Comparison of ENCODE assay signal across 1 cellular context in the genomic region with DNA sequence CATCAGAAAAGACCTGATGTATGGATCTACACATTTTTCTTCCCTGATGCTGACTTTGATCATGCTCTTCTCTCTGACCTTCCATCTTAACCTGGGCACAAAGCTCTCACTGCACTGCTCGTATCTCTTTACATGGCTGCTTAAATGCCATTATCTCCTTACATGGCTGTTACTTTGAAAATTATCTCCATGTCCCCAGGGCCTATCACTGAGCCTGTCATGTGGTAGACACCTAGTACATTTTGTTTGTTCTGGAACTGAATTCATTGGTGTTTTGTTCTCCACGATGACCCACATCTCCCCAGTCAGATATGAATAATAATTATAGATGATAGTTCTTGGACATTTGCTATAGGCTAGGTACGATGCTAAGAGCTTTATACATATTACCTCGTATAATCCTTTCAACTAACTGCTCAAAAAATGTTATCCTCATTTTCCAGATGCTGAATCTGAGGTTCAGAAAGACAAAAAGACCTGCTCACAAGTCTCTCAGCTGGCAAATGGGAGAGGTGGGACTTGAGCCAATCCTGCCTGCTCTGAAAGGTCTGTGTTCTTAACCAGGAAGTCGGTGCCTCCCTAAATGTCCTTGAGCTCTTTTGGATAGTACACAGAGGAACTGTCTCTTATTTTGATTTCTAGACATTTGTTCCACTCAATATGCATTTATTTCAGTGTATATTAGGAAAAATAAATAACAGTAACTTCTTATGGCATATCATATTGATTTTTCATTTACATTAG.
TF ChIP-seq lines count a peak whose summit lies in the region.

No MANE protein-coding gene starts in this region.

TF ChIP-seq in WTC11, 78 proteins besides CTCF, POLR2A, EP300 and RAD21 (continued from another document):
- TF ChIP-seq, protein P1, sequence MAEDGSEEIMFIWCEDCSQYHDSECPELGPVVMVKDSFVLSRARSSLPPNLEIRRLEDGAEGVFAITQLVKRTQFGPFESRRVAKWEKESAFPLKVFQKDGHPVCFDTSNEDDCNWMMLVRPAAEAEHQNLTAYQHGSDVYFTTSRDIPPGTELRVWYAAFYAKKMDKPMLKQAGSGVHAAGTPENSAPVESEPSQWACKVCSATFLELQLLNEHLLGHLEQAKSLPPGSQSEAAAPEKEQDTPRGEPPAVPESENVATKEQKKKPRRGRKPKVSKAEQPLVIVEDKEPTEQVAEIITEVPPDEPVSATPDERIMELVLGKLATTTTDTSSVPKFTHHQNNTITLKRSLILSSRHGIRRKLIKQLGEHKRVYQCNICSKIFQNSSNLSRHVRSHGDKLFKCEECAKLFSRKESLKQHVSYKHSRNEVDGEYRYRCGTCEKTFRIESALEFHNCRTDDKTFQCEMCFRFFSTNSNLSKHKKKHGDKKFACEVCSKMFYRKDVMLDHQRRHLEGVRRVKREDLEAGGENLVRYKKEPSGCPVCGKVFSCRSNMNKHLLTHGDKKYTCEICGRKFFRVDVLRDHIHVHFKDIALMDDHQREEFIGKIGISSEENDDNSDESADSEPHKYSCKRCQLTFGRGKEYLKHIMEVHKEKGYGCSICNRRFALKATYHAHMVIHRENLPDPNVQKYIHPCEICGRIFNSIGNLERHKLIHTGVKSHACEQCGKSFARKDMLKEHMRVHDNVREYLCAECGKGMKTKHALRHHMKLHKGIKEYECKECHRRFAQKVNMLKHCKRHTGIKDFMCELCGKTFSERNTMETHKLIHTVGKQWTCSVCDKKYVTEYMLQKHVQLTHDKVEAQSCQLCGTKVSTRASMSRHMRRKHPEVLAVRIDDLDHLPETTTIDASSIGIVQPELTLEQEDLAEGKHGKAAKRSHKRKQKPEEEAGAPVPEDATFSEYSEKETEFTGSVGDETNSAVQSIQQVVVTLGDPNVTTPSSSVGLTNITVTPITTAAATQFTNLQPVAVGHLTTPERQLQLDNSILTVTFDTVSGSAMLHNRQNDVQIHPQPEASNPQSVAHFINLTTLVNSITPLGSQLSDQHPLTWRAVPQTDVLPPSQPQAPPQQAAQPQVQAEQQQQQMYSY (CRISPR knock-in tag; IDR thresholded peaks at IDR 0.05): no peak
- no peak for TF ChIP-seq PRRX2 (CRISPR knock-in tag; IDR thresholded peaks at IDR 0.05)
- no peak for TF ChIP-seq NFYB (CRISPR knock-in tag; conservative IDR thresholded peaks at IDR 0.05; ENCODE audit: low read depth)
- TF ChIP-seq, protein P2, sequence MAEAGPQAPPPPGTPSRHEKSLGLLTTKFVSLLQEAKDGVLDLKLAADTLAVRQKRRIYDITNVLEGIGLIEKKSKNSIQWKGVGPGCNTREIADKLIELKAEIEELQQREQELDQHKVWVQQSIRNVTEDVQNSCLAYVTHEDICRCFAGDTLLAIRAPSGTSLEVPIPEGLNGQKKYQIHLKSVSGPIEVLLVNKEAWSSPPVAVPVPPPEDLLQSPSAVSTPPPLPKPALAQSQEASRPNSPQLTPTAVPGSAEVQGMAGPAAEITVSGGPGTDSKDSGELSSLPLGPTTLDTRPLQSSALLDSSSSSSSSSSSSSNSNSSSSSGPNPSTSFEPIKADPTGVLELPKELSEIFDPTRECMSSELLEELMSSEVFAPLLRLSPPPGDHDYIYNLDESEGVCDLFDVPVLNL (CRISPR knock-in tag; IDR thresholded peaks at IDR 0.05; ENCODE audit: borderline replicate concordance, low read depth): no peak
- TF ChIP-seq SMAD3 (CRISPR knock-in tag; IDR thresholded peaks at IDR 0.05; ENCODE audit: borderline replicate concordance): no peak
- TF ChIP-seq HMGA2 (CRISPR knock-in tag; IDR thresholded peaks at IDR 0.05): no peak
- no peak for TF ChIP-seq NFE2L1 (CRISPR knock-in tag; IDR thresholded peaks at IDR 0.05)
- TF ChIP-seq, protein P3, sequence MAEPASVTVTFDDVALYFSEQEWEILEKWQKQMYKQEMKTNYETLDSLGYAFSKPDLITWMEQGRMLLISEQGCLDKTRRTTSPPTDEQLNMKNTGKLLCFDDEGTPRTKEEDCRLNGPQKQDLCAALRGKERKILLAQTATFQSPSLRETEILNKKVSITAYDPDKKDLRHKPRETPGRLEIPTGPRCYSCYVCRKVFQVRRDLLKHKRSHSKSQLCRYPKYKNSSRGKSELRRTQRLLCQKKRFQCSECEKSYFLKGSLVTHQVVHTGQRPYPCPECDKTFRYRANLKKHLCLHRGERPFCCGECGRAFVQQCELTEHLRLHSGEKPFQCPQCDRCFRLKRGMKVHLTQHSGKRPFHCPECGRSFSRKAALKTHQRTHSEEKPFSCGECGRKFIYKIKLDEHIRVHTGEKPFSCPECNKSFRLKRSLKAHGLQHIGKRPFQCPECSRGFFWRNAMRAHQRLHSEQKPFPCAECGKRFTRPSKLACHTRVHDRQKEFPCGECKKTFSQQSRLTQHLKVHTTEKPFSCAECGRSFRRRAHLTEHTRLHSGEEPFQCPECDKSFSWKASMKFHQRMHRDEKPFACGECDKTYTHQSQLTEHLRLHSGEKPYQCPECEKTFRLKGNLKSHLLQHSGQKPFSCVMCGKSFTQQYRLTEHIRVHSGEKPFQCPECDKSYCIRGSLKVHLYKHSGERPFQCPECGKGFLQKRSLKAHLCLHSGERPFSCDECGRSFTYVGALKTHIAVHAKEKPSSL (CRISPR knock-in tag; conservative IDR thresholded peaks at IDR 0.05): no peak
- TF ChIP-seq, protein P4, sequence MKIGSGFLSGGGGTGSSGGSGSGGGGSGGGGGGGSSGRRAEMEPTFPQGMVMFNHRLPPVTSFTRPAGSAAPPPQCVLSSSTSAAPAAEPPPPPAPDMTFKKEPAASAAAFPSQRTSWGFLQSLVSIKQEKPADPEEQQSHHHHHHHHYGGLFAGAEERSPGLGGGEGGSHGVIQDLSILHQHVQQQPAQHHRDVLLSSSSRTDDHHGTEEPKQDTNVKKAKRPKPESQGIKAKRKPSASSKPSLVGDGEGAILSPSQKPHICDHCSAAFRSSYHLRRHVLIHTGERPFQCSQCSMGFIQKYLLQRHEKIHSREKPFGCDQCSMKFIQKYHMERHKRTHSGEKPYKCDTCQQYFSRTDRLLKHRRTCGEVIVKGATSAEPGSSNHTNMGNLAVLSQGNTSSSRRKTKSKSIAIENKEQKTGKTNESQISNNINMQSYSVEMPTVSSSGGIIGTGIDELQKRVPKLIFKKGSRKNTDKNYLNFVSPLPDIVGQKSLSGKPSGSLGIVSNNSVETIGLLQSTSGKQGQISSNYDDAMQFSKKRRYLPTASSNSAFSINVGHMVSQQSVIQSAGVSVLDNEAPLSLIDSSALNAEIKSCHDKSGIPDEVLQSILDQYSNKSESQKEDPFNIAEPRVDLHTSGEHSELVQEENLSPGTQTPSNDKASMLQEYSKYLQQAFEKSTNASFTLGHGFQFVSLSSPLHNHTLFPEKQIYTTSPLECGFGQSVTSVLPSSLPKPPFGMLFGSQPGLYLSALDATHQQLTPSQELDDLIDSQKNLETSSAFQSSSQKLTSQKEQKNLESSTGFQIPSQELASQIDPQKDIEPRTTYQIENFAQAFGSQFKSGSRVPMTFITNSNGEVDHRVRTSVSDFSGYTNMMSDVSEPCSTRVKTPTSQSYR (CRISPR knock-in tag; IDR thresholded peaks at IDR 0.05): no peak
- TF ChIP-seq, protein P5, sequence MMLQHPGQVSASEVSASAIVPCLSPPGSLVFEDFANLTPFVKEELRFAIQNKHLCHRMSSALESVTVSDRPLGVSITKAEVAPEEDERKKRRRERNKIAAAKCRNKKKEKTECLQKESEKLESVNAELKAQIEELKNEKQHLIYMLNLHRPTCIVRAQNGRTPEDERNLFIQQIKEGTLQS (CRISPR knock-in tag; conservative IDR thresholded peaks at IDR 0.05): no peak
- TF ChIP-seq, protein P6, sequence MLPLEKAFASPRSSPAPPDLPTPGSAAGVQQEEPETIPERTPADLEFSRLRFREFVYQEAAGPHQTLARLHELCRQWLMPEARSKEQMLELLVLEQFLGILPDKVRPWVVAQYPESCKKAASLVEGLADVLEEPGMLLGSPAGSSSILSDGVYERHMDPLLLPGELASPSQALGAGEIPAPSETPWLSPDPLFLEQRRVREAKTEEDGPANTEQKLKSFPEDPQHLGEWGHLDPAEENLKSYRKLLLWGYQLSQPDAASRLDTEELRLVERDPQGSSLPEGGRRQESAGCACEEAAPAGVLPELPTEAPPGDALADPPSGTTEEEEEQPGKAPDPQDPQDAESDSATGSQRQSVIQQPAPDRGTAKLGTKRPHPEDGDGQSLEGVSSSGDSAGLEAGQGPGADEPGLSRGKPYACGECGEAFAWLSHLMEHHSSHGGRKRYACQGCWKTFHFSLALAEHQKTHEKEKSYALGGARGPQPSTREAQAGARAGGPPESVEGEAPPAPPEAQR (CRISPR knock-in tag; IDR thresholded peaks at IDR 0.05): no peak
- no peak for TF ChIP-seq GABPB1 (CRISPR knock-in tag; IDR thresholded peaks at IDR 0.05)
- TF ChIP-seq NFATC4 (CRISPR knock-in tag; IDR thresholded peaks at IDR 0.05): no peak
- TF ChIP-seq, protein P7, sequence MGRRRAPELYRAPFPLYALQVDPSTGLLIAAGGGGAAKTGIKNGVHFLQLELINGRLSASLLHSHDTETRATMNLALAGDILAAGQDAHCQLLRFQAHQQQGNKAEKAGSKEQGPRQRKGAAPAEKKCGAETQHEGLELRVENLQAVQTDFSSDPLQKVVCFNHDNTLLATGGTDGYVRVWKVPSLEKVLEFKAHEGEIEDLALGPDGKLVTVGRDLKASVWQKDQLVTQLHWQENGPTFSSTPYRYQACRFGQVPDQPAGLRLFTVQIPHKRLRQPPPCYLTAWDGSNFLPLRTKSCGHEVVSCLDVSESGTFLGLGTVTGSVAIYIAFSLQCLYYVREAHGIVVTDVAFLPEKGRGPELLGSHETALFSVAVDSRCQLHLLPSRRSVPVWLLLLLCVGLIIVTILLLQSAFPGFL (CRISPR knock-in tag; IDR thresholded peaks at IDR 0.05; ENCODE audit: borderline replicate concordance): no peak
